ENCODE assay signal across 14 cellular contexts in genomic region chr3:49873623-49874022, GRCh38. TPM values are rescaled to one million over a fixed set of nuclear protein-coding genes. Genes with fewer than 3 reads are reported as not detected.
"Had no signal": no experiment of that assay in that cellular context is flagged by ENCODE, and none has a peak within 500 bp of the region (broad histone marks: within the 10 kb centered on the region; RNA-seq: fewer than 3 reads in every experiment).

No MANE protein-coding gene starts in this region.

- H3K79me2 ChIP-seq: parathyroid adenoma had no signal

- ATAC-seq: activated CD8-positive, alpha-beta memory T cell treated with anti-CD3 and anti-CD28 coated beads, Interleukin-2, amount 10 ng/mL, durations not matched to agents 7 days and 5 days; esophagus mucosa had no signal

- H3K36me3 ChIP-seq: cardiac muscle cell, left ventricle myocardium inferior, thyroid gland had no signal

- DNase-seq: activated CD8-positive, alpha-beta memory T cell treated with anti-CD3 and anti-CD28 coated beads, Interleukin-2, amount 10 ng/mL, durations not matched to agents 7 days and 5 days; activated effector memory CD4-positive, alpha-beta T cell treated with Interleukin-2 at 50 U/mL for 16 hours; activated naive CD4-positive, alpha-beta T cell treated with anti-CD3 and anti-CD28 coated beads, Interleukin-2, amount 50 U/mL, for 16 hours; islet precursor cell; left ventricle myocardium inferior; mesendoderm; stimulated activated CD4-positive, alpha-beta T cell treated with anti-CD3 and anti-CD28 coated beads, Interleukin-12 subunit alpha, Interleukin-12 subunit beta, amount 100 ng/mL, for 4 hours had no signal

- H3K27ac ChIP-seq: cardiac muscle cell, left ventricle myocardium inferior, parathyroid adenoma, thyroid gland had no signal

- FAIRE-seq: endometrium had no signal

- H3K4me3 ChIP-seq: cardiac muscle cell, left ventricle myocardium inferior, thyroid gland had no signal

- H2AFZ ChIP-seq: parathyroid adenoma had no signal

- H3K9me3 ChIP-seq: left ventricle myocardium inferior, thyroid gland had no signal

- H3K9ac ChIP-seq: parathyroid adenoma had no signal

RNA-seq across cellular contexts. Expression of gene CAMKV, which starts 3.9 kb away (rescaled TPM):
- total RNA-seq: activated CD8-positive, alpha-beta memory T cell treated with anti-CD3 and anti-CD28 coated beads, Interleukin-2, amount 10 ng/mL, durations not matched to agents 7 days and 5 days; esophagus mucosa; left ventricle myocardium inferior; myocyte; thyroid gland had no signal
- polyA plus RNA-seq: cardiac muscle cell had no signal

RNA-seq across cellular contexts. Expression of gene MST1R, which starts 30.1 kb away (rescaled TPM):
- total RNA-seq: SK-MEL-5 had no signal
